8 cellular contexts compared by ENCODE assay signal in genomic region chr4:36243355-36244256, GRCh38. TPM values are rescaled to one million over a fixed set of nuclear protein-coding genes. Genes with fewer than 3 reads are reported as not detected.
DNase-seq lines count a peak whose midpoint lies in the region; ATAC-seq, FAIRE-seq and TF ChIP-seq lines count a peak whose summit lies in the region.

No MANE protein-coding gene starts in this region.

- no peaks in the 10 kb centered on the region for H3K36me3 ChIP-seq in H1 (ENCODE audit: control insufficient read depth in 2 of 4, insufficient read depth in 4 of 4, low read length in 3 of 4)

- peak overlapping the region; percentile 74 to 77 for H3K4me2 ChIP-seq in H1 (ENCODE audit: insufficient read depth in 1 of 2, low read depth in 2 of 2, low read length in 2 of 2)

- H3K36me3 Mint-ChIP-seq in Calu3 (ENCODE audit: insufficient read depth, unreplicated experiment), result peaks cover 29% of the 10 kb centered on the region
- peaks cover 31% of the 10 kb centered on the region for H3K36me3 Mint-ChIP-seq in activated CD4-positive, alpha-beta T cell treated with anti-CD3 and anti-CD28 coated beads, Interleukin-2, amount 10 ng/mL, durations not matched to agents 7 days and 5 days (ENCODE audit: low read depth)

- TF ChIP-seq RAD21 in H1 (IDR thresholded peaks at IDR 0.05 in 1 of 2, conservative IDR thresholded peaks at IDR 0.05 in 1 of 2; ENCODE audit: low read depth in 2 of 2, low read length in 2 of 2), result no peak

- H2BK15ac ChIP-seq in H1 (ENCODE audit: low read length), result no peak overlapping the region

- H3K27me3 ChIP-seq in H1 (replicated peaks in 1 of 4; ENCODE audit: control insufficient read depth in 3 of 4, extremely low read depth in 1 of 4, insufficient read depth in 3 of 4, low read length in 3 of 4) (peaks cover 0 to 9% (median 4%) of the 10 kb centered on the region in 4 experiments; a peak in 4 of 7 replicates), mononuclear cell (ENCODE audit: insufficient read depth, low read length) (no peaks in the 10 kb centered on the region)

- H3K56ac ChIP-seq in H1 (replicated peaks; ENCODE audit: insufficient read length, low read depth, low read length), result no peak overlapping the region

- H3K27me3 Mint-ChIP-seq in Calu3 (ENCODE audit: unreplicated experiment), result no peaks in the 10 kb centered on the region
- peaks cover 3% of the 10 kb centered on the region for H3K27me3 Mint-ChIP-seq in activated CD4-positive, alpha-beta T cell treated with anti-CD3 and anti-CD28 coated beads, Interleukin-2, amount 10 ng/mL, durations not matched to agents 7 days and 5 days

- H4K5ac ChIP-seq in H1 (ENCODE audit: insufficient read length, low read depth, low read length), result no peak overlapping the region

- no peak for TF ChIP-seq EP300 in H1 (IDR thresholded peaks at IDR 0.05; ENCODE audit: borderline replicate concordance in 1 of 2, low read depth in 2 of 2, low read length in 2 of 2)

- H4K20me1 ChIP-seq in H1 (replicated peaks in 1 of 2; ENCODE audit: control insufficient read depth in 1 of 2, insufficient read depth in 2 of 2, low read length in 2 of 2), result no peaks in the 10 kb centered on the region

- H4K91ac ChIP-seq in H1 (replicated peaks; ENCODE audit: insufficient read length, low read length), result no peak overlapping the region

- H3K9me3 ChIP-seq in H1 (ENCODE audit: insufficient read depth in 2 of 2, low read depth in 1 of 2, low read length in 1 of 2) (no peaks in the 10 kb centered on the region), mononuclear cell (ENCODE audit: low read depth, low read length) (no peaks in the 10 kb centered on the region)

- H3K9ac ChIP-seq in H1 (replicated peaks in 1 of 4; ENCODE audit: extremely low read depth in 1 of 4, low read depth in 3 of 4, low read length in 3 of 4), result peak overlapping the region in 2 of 4 experiments; percentile 26 to 39; a peak in 3 of 7 replicates

- H3K23ac ChIP-seq in H1 (ENCODE audit: insufficient read length), result no peak overlapping the region

- DNase-seq in Calu3 (peak; percentile 24), KBM-7 (peak; percentile 56), H1 (ENCODE audit: low read depth in 1 of 2, low spot score in 2 of 2) (peak in 1 of 2 experiments; percentile 67), GM19240 (ENCODE audit: insufficient read length, low spot score) (no peak)
- DNase-seq in activated CD4-positive, alpha-beta T cell treated with anti-CD3 and anti-CD28 coated beads, Interleukin-2, amount 10 ng/mL, durations not matched to agents 7 days and 5 days, result peak; percentile 48
- peak; percentile 73 for DNase-seq in stimulated activated CD8-positive, alpha-beta memory T cell treated with anti-CD3 and anti-CD28 coated beads, Interleukin-4, amount 100 ng/mL, for 48 hours

- H4K8ac ChIP-seq in H1 (ENCODE audit: extremely low read depth, insufficient read depth, low read length), result no peak overlapping the region; the same call in 1 of the 2 replicates

- intact Hi-C loops in Calu3 (cut with micrococcal nuclease; ENCODE audit: unreplicated experiment), result loop anchor here (2.0 to 5.0 kb wide), 2 partner anchors 23 to 44 kb away; no protein-coding TSS in a partner anchor

- no peak overlapping the region for H3K14ac ChIP-seq in H1 (ENCODE audit: insufficient read length)

- H2BK20ac ChIP-seq in H1 (ENCODE audit: low read length), result no peak overlapping the region

- H3K4me1 Mint-ChIP-seq in Calu3 (ENCODE audit: low read depth, unreplicated experiment), result no peaks in the 10 kb centered on the region
- H3K4me1 Mint-ChIP-seq in activated CD4-positive, alpha-beta T cell treated with anti-CD3 and anti-CD28 coated beads, Interleukin-2, amount 10 ng/mL, durations not matched to agents 7 days and 5 days, result peaks cover 43% of the 10 kb centered on the region

- no peak overlapping the region for H2BK120ac ChIP-seq in H1 (replicated peaks; ENCODE audit: low read depth, low read length)

- peaks cover 8% of the 10 kb centered on the region; the same call in 1 of the 2 replicates for H3K23me2 ChIP-seq in H1 (ENCODE audit: low read depth, low read length)

- no peak for FAIRE-seq in H1 (lab: Jason Lieb, UNC)

- POLR2A ChIA-PET in activated CD4-positive, alpha-beta T cell treated with anti-CD3 and anti-CD28 coated beads, Interleukin-2, amount 10 ng/mL, durations not matched to agents 7 days and 5 days (lab: Charles Lee), result interaction anchor here (0.6 to 2.0 kb wide), 4 partner anchors 12 to 142 kb away, joined by 3 to 10 read pairs (median 4); no protein-coding TSS in a partner anchor
- POLR2A ChIA-PET in H1 (lab: Charles Lee; ENCODE audit: partially characterized antibody), result interaction anchor here (1.0 kb wide), 1 partner anchor 7 kb away, joined by 3 read pairs; no protein-coding TSS in a partner anchor

- no peak for TF ChIP-seq CTCF in Calu3 (IDR thresholded peaks at IDR 0.05; ENCODE audit: unreplicated experiment)
- no peak for TF ChIP-seq CTCF in H1 (IDR thresholded peaks at IDR 0.05; ENCODE audit: control extremely low read depth in 1 of 3, insufficient read depth in 1 of 3, low read depth in 1 of 3, low read length in 3 of 3)

- BruUV-seq in Calu3 (replicated peaks; lab: Mats Ljungman, UMichigan), result no TSS peak

- H3K79me2 ChIP-seq in H1 (ENCODE audit: control insufficient read depth in 1 of 2, insufficient read depth in 2 of 2, low read length in 2 of 2), result no peaks in the 10 kb centered on the region

- H3K4me1 ChIP-seq in H1 (replicated peaks in 1 of 4; ENCODE audit: control insufficient read depth in 3 of 4, insufficient read depth in 4 of 4, low read length in 3 of 4) (no peaks in the 10 kb centered on the region), mononuclear cell (ENCODE audit: insufficient read depth, low read length) (peaks cover 10% of the 10 kb centered on the region)

- peak overlapping the region; percentile 54 for H3K27ac Mint-ChIP-seq in Calu3 (ENCODE audit: unreplicated experiment)
- H3K27ac Mint-ChIP-seq in activated CD4-positive, alpha-beta T cell treated with anti-CD3 and anti-CD28 coated beads, Interleukin-2, amount 10 ng/mL, durations not matched to agents 7 days and 5 days, result peak overlapping the region; percentile 95

- TF ChIP-seq POLR2A in H1 (IDR thresholded peaks at IDR 0.05; ENCODE audit: control extremely low read depth in 1 of 2, low read depth in 2 of 2, low read length in 2 of 2), result no peak

- H2AFZ ChIP-seq in H1 (ENCODE audit: low read length), result peak overlapping the region; percentile 61

- H3K79me1 ChIP-seq in H1 (ENCODE audit: low read depth, low read length), result no peaks in the 10 kb centered on the region

- H3K4ac ChIP-seq in H1 (replicated peaks; ENCODE audit: insufficient read length, low read depth, low read length), result no peak overlapping the region

- H3K4me3 Mint-ChIP-seq in Calu3 (ENCODE audit: low read depth, unreplicated experiment), result peak overlapping the region; percentile 76
- peak overlapping the region; percentile 98 for H3K4me3 Mint-ChIP-seq in activated CD4-positive, alpha-beta T cell treated with anti-CD3 and anti-CD28 coated beads, Interleukin-2, amount 10 ng/mL, durations not matched to agents 7 days and 5 days

- H3K27ac ChIP-seq in H1 (ENCODE audit: low read depth, low read length), result no peak overlapping the region

- peak overlapping the region; percentile 64 to 77 (median 74) for H3K4me3 ChIP-seq in H1 (ENCODE audit: extremely low read depth in 1 of 4, insufficient read depth in 2 of 4, low read depth in 3 of 4, low read length in 4 of 4)
- peak overlapping the region; percentile 85 for H3K4me3 ChIP-seq in mononuclear cell (ENCODE audit: low read length)

- ATAC-seq in GM21528 (IDR thresholded peaks at IDR 0.05; ENCODE audit: low FRiP score, unreplicated experiment), result peak; percentile 31

- H2AK5ac ChIP-seq in H1 (ENCODE audit: low read depth, low read length), result no peak overlapping the region

- CTCF ChIA-PET in Calu3 (lab: Charles Lee), result interaction anchor here (0.7 to 1.7 kb wide), 3 partner anchors 9 to 33 kb away, joined by 3 to 5 read pairs (median 4); no protein-coding TSS in a partner anchor
- CTCF ChIA-PET in activated CD4-positive, alpha-beta T cell treated with anti-CD3 and anti-CD28 coated beads, Interleukin-2, amount 10 ng/mL, durations not matched to agents 7 days and 5 days (lab: Charles Lee), result interaction anchor here (0.5 to 2.9 kb wide), 22 partner anchors 8 to 156 kb away, joined by 3 to 11 read pairs (median 4); no protein-coding TSS in a partner anchor
- CTCF ChIA-PET in H1 (lab: Charles Lee; ENCODE audit: partially characterized antibody), result interaction anchor here (1.1 to 3.3 kb wide), 8 partner anchors 10 to 101 kb away, joined by 3 to 13 read pairs (median 4); no protein-coding TSS in a partner anchor

- no peaks in the 10 kb centered on the region for H3K9me3 Mint-ChIP-seq in Calu3 (ENCODE audit: low read depth, unreplicated experiment)
- peaks cover 11% of the 10 kb centered on the region for H3K9me3 Mint-ChIP-seq in activated CD4-positive, alpha-beta T cell treated with anti-CD3 and anti-CD28 coated beads, Interleukin-2, amount 10 ng/mL, durations not matched to agents 7 days and 5 days

- no peak overlapping the region for H2BK5ac ChIP-seq in H1 (ENCODE audit: low read depth, low read length)

- H3K18ac ChIP-seq in H1 (ENCODE audit: extremely low read depth, low read length), result peak overlapping the region; percentile 48; the same call in 1 of the 2 replicates

- 11% methylated on average over 21 of the region's 38 CpGs; no CpG with 5 or more reads in 1 of the 2 experiments for WGBS in H1 (ENCODE audit: extremely low coverage in 1 of 2, insufficient coverage in 1 of 2, insufficient read length in 1 of 2, insufficient replicate concordance in 2 of 2, low coverage in 1 of 2, low lambda C conversion rate in 2 of 2, missing lambda C conversion rate in 1 of 2), 2 experiments

- in situ Hi-C loops in KBM-7 (cut with MboI; ENCODE audit: low pct_unique_long_range_greater_than_20kb, low sequenced_read_pairs), result no loop called here

- H2BK12ac ChIP-seq in H1 (ENCODE audit: low read depth, low read length), result peak overlapping the region; percentile 17; the same call in 1 of the 2 replicates

RNA-seq across cellular contexts. Expression of gene ARAP2, which starts 0.7 kb away (rescaled TPM):
- 30.0 and 30.2 TPM in 2 replicates for total RNA-seq in Calu3 (2022)
- 10 to 100 TPM; 35.8 to 49.7 TPM for total RNA-seq in activated CD4-positive, alpha-beta T cell treated with anti-CD3 and anti-CD28 coated beads, Interleukin-2, amount 10 ng/mL, durations not matched to agents 7 days and 5 days
- 0.96 and 2.3 TPM in 2 replicates for total RNA-seq in H1 (2021; fragmentation: NEBNext Ultra II Directional; extraction: Animal tissue kit (Norgen Biotek cat#: 25700))
- 0.08 and 0.15 TPM in 2 replicates for polyA plus RNA-seq in H1 (2011; rRNA removed)
- 0.17 TPM for polyA plus RNA-seq in H1 (2011; cell fraction: cytosol; rRNA removed)
- 0.47 TPM for polyA plus RNA-seq in H1 (2011; cell fraction: nucleus; rRNA removed)
- 0.20 to 1.2 TPM (median 0.30 TPM) in 4 replicates for polyA plus RNA-seq in H1 (2012, experiment 1 of 2)
- 0.03 TPM for polyA plus RNA-seq in H1 (2012, experiment 2 of 2)
- polyA plus RNA-seq in H1 (2013, experiment 1 of 2), result 0.47 TPM
- 0.40 TPM for polyA plus RNA-seq in H1 (2013, experiment 2 of 2)
- polyA minus RNA-seq in H1 (2011; rRNA and poly(A)+ RNA removed), result 0.73 and 2.0 TPM in 2 replicates
- 0.66 TPM for polyA minus RNA-seq in H1 (2011; cell fraction: cytosol; rRNA and poly(A)+ RNA removed)
- 4.2 TPM for polyA minus RNA-seq in H1 (2011; cell fraction: nucleus; rRNA and poly(A)+ RNA removed)
- 201 TPM for total RNA-seq in mononuclear cell

RNA-seq across cellular contexts. Expression of gene DTHD1, which starts 37.8 kb away (rescaled TPM):
- total RNA-seq in Calu3 (2022) (not detected in 2 replicates), mononuclear cell (3.4 TPM)
- total RNA-seq in activated CD4-positive, alpha-beta T cell treated with anti-CD3 and anti-CD28 coated beads, Interleukin-2, amount 10 ng/mL, durations not matched to agents 7 days and 5 days, result under 1 TPM in 1 of 2 experiments, not detected in 1; 0.12 TPM
- total RNA-seq in H1 (2021; fragmentation: NEBNext Ultra II Directional; extraction: Animal tissue kit (Norgen Biotek cat#: 25700)), result not detected in 2 replicates
- not detected in 2 replicates for polyA plus RNA-seq in H1 (2011; rRNA removed)
- polyA plus RNA-seq in H1 (2011; cell fraction: cytosol; rRNA removed), result not detected
- polyA plus RNA-seq in H1 (2011; cell fraction: nucleus; rRNA removed), result not detected
- not detected in 4 replicates for polyA plus RNA-seq in H1 (2012, experiment 1 of 2)
- not detected for polyA plus RNA-seq in H1 (2012, experiment 2 of 2)
- not detected for polyA plus RNA-seq in H1 (2013, experiment 1 of 2)
- polyA plus RNA-seq in H1 (2013, experiment 2 of 2), result not detected
- not detected in 2 replicates for polyA minus RNA-seq in H1 (2011; rRNA and poly(A)+ RNA removed)
- not detected for polyA minus RNA-seq in H1 (2011; cell fraction: cytosol; rRNA and poly(A)+ RNA removed)
- not detected for polyA minus RNA-seq in H1 (2011; cell fraction: nucleus; rRNA and poly(A)+ RNA removed)
